ENCODE assay signal across 1 cellular context in the genomic region with DNA sequence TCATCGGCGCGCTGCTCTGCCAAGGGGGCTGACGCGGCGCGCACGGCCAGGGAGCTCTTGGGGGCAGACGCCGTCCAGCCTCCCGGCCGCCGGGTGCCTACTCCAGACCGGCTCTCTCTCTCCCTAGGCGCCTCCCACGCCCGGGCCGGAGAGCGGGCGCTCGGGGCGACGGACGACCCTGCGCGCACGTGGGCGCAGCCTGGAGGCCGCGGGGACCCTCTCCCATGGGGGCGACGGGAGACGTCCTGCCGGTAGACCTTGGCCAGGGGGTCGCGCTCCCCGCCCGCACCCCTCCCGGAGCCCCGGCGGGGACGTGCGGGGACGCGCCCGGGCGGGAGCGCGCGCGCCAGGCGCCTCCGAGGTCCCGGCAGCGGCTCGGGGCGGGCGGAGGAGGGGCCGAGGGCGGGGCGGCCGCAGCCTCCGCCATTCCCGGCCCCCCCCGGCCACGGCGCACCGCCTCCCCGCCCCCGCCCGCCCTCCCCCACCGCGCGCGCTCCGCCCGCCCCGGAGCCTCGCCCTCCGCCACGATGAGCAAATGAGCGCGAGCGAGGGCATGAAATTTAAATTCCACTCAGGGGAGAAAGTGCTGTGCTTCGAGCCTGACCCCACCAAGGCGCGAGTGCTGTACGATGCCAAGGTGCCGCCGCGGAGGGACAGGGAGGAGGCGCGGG.
A peak's percentile ranks its signal among the peaks of the same experiment; 100 is the strongest.
TF ChIP-seq lines count a peak whose summit lies in the region.

MSL3 (plus strand) TSS at position 509 of the 671 bp plus-strand sequence; CDS start at position 536, 27 bp downstream.

TF ChIP-seq in K562, 482 proteins besides CTCF, POLR2A, EP300 and RAD21 (continued from another document and continues in another):
- no peak for TF ChIP-seq CUX1 (CRISPR knock-in tag; IDR thresholded peaks at IDR 0.05)
- no peak for TF ChIP-seq HOXB6 (CRISPR knock-in tag; IDR thresholded peaks at IDR 0.05; ENCODE audit: borderline replicate concordance)
- TF ChIP-seq POLR2AphosphoS2 (IDR thresholded peaks at IDR 0.05; ENCODE audit: low read length) = no peak
- no peak for TF ChIP-seq FUS (optimal IDR thresholded peaks at IDR 0.05; ENCODE audit: low read depth, low read length)
- TF ChIP-seq ZFX (CRISPR knock-in tag; IDR thresholded peaks at IDR 0.05) = peak; percentile 53; the same call in 1 of the 2 replicates
- TF ChIP-seq ZNF583 (CRISPR knock-in tag; IDR thresholded peaks at IDR 0.05) = no peak
- no peak for TF ChIP-seq HMG20A (CRISPR knock-in tag; conservative IDR thresholded peaks at IDR 0.05)
- TF ChIP-seq TCFL5 (CRISPR knock-in tag; conservative IDR thresholded peaks at IDR 0.05) = no peak
- TF ChIP-seq ZNF766 (CRISPR knock-in tag; conservative IDR thresholded peaks at IDR 0.05) = 0 out of 2 replicates have a peak, but pooled peaks have one; percentile 40
- peak; percentile 37; the same call in 1 of the 2 replicates for TF ChIP-seq DMBX1 (CRISPR knock-in tag; IDR thresholded peaks at IDR 0.05; ENCODE audit: borderline replicate concordance)
- no peak for TF ChIP-seq SMARCB1 (IDR thresholded peaks at IDR 0.05; ENCODE audit: insufficient read length, low read depth)
- TF ChIP-seq ZNF431 (CRISPR knock-in tag; IDR thresholded peaks at IDR 0.05) = 0 out of 2 replicates have a peak, but pooled peaks have one; percentile 42
- TF ChIP-seq ZNF263 (CRISPR knock-in tag; IDR thresholded peaks at IDR 0.05; ENCODE audit: borderline replicate concordance) = 0 out of 2 replicates have a peak, but pooled peaks have one; percentile 19
- 0 out of 2 replicates have a peak, but pooled peaks have one; percentile 42 for TF ChIP-seq ETV5 (CRISPR knock-in tag; IDR thresholded peaks at IDR 0.05; ENCODE audit: low read depth)
- no peak for TF ChIP-seq PREB (CRISPR knock-in tag; IDR thresholded peaks at IDR 0.05)
- TF ChIP-seq ZC3H8 (IDR thresholded peaks at IDR 0.05) = no peak
- TF ChIP-seq, protein P1, sequence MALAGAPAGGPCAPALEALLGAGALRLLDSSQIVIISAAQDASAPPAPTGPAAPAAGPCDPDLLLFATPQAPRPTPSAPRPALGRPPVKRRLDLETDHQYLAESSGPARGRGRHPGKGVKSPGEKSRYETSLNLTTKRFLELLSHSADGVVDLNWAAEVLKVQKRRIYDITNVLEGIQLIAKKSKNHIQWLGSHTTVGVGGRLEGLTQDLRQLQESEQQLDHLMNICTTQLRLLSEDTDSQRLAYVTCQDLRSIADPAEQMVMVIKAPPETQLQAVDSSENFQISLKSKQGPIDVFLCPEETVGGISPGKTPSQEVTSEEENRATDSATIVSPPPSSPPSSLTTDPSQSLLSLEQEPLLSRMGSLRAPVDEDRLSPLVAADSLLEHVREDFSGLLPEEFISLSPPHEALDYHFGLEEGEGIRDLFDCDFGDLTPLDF (CRISPR knock-in tag; IDR thresholded peaks at IDR 0.05) = 0 out of 2 replicates have a peak, but pooled peaks have one; percentile 31
- 0 out of 2 replicates have a peak, but pooled peaks have one; percentile 43 for TF ChIP-seq SP1 (CRISPR knock-in tag; IDR thresholded peaks at IDR 0.05)
- TF ChIP-seq ZNF184 (CRISPR knock-in tag; IDR thresholded peaks at IDR 0.05) = no peak
- TF ChIP-seq, protein P2, sequence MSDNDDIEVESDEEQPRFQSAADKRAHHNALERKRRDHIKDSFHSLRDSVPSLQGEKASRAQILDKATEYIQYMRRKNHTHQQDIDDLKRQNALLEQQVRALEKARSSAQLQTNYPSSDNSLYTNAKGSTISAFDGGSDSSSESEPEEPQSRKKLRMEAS (CRISPR knock-in tag; IDR thresholded peaks at IDR 0.05) = peak; percentile 76
- no peak for TF ChIP-seq LEF1 (IDR thresholded peaks at IDR 0.05)
- TF ChIP-seq, protein P3, sequence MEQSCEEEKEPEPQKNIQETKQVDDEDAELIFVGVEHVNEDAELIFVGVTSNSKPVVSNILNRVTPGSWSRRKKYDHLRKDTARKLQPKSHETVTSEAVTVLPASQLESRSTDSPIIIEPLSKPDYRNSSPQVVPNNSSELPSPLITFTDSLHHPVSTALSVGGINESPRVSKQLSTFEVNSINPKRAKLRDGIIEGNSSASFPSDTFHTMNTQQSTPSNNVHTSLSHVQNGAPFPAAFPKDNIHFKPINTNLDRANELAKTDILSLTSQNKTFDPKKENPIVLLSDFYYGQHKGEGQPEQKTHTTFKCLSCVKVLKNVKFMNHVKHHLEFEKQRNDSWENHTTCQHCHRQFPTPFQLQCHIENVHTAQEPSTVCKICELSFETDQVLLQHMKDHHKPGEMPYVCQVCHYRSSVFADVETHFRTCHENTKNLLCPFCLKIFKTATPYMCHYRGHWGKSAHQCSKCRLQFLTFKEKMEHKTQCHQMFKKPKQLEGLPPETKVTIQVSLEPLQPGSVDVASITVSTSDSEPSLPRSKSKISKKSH (CRISPR knock-in tag; IDR thresholded peaks at IDR 0.05) = no peak
- TF ChIP-seq L3MBTL2 (IDR thresholded peaks at IDR 0.05) = peak; percentile 71
- no peak for TF ChIP-seq ZNF589 (CRISPR knock-in tag; IDR thresholded peaks at IDR 0.05; ENCODE audit: low read depth)
- TF ChIP-seq ATF7 (IDR thresholded peaks at IDR 0.05) = peak; percentile 21; the same call in 1 of the 2 replicates
- no peak for TF ChIP-seq BCOR (IDR thresholded peaks at IDR 0.05)
- TF ChIP-seq MTA3 (IDR thresholded peaks at IDR 0.05; ENCODE audit: borderline replicate concordance) = peak; percentile 61; the same call in 1 of the 2 replicates
- TF ChIP-seq, protein P4, sequence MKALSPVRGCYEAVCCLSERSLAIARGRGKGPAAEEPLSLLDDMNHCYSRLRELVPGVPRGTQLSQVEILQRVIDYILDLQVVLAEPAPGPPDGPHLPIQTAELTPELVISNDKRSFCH (CRISPR knock-in tag; IDR thresholded peaks at IDR 0.05) = no peak
- TF ChIP-seq, protein P4 (tag; IDR thresholded peaks at IDR 0.05) = 0 out of 2 replicates have a peak, but pooled peaks have one; percentile 33
- peak; percentile 60; the same call in 1 of the 2 replicates for TF ChIP-seq MYC (IDR thresholded peaks at IDR 0.05; ENCODE audit: low read depth, low read length)
- TF ChIP-seq MYC (CRISPR knock-in tag; IDR thresholded peaks at IDR 0.05; ENCODE audit: borderline replicate concordance, low read depth) = no peak
- no peak for TF ChIP-seq NKRF (IDR thresholded peaks at IDR 0.05; ENCODE audit: borderline replicate concordance)
- TF ChIP-seq ZSCAN29 (IDR thresholded peaks at IDR 0.05) = no peak
- TF ChIP-seq, protein P5, sequence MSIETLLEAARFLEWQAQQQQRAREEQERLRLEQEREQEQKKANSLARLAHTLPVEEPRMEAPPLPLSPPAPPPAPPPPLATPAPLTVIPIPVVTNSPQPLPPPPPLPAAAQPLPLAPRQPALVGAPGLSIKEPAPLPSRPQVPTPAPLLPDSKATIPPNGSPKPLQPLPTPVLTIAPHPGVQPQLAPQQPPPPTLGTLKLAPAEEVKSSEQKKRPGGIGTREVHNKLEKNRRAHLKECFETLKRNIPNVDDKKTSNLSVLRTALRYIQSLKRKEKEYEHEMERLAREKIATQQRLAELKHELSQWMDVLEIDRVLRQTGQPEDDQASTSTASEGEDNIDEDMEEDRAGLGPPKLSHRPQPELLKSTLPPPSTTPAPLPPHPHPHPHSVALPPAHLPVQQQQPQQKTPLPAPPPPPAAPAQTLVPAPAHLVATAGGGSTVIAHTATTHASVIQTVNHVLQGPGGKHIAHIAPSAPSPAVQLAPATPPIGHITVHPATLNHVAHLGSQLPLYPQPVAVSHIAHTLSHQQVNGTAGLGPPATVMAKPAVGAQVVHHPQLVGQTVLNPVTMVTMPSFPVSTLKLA (conservative IDR thresholded peaks at IDR 0.05) = peak in 1 of 2 experiments; percentile 37; a peak in 1 of 4 replicates
- peak; percentile 76; the same call in 1 of the 2 replicates for TF ChIP-seq HNRNPL (IDR thresholded peaks at IDR 0.05; ENCODE audit: low read depth, low read length)
- TF ChIP-seq ZNF511 (CRISPR knock-in tag; IDR thresholded peaks at IDR 0.05) = peak; percentile 31; the same call in 1 of the 2 replicates
- TF ChIP-seq POLR2AphosphoS5 (IDR thresholded peaks at IDR 0.05; ENCODE audit: control insufficient read depth, insufficient read depth, low read depth, low read length) = 0 out of 2 replicates have a peak, but pooled peaks have one; percentile 11
- peak; percentile 53 for TF ChIP-seq RB1 (IDR thresholded peaks at IDR 0.05; ENCODE audit: low read depth)
- no peak for TF ChIP-seq RHOXF2B (CRISPR knock-in tag; conservative IDR thresholded peaks at IDR 0.05)
- TF ChIP-seq ZNF76 (CRISPR knock-in tag; IDR thresholded peaks at IDR 0.05; ENCODE audit: borderline replicate concordance) = no peak
- TF ChIP-seq CCNT2 (IDR thresholded peaks at IDR 0.05; ENCODE audit: borderline replicate concordance, extremely low read depth, insufficient read length, low read depth, low read length) = peak; percentile 55
- no peak for TF ChIP-seq GABPB1 (CRISPR knock-in tag; IDR thresholded peaks at IDR 0.05)
- peak; percentile 65; the same call in 1 of the 2 replicates for TF ChIP-seq GATAD2B (IDR thresholded peaks at IDR 0.05; ENCODE audit: borderline replicate concordance)
- 0 out of 4 replicates have a peak, but pooled peaks of 1 of the 2 experiments have one; percentile 53 for TF ChIP-seq TEAD1 (CRISPR knock-in tag; IDR thresholded peaks at IDR 0.05)
- TF ChIP-seq, protein P6, sequence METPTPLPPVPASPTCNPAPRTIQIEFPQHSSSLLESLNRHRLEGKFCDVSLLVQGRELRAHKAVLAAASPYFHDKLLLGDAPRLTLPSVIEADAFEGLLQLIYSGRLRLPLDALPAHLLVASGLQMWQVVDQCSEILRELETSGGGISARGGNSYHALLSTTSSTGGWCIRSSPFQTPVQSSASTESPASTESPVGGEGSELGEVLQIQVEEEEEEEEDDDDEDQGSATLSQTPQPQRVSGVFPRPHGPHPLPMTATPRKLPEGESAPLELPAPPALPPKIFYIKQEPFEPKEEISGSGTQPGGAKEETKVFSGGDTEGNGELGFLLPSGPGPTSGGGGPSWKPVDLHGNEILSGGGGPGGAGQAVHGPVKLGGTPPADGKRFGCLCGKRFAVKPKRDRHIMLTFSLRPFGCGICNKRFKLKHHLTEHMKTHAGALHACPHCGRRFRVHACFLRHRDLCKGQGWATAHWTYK (CRISPR knock-in tag; IDR thresholded peaks at IDR 0.05) = 0 out of 2 replicates have a peak, but pooled peaks have one; percentile 37
- no peak for TF ChIP-seq POLR3G (IDR thresholded peaks at IDR 0.05; ENCODE audit: extremely low read depth, insufficient read length, insufficient replicate concordance)
- peak; percentile 62; the same call in 1 of the 2 replicates for TF ChIP-seq CTBP1 (IDR thresholded peaks at IDR 0.05; ENCODE audit: borderline replicate concordance)
